In the genomic region with DNA sequence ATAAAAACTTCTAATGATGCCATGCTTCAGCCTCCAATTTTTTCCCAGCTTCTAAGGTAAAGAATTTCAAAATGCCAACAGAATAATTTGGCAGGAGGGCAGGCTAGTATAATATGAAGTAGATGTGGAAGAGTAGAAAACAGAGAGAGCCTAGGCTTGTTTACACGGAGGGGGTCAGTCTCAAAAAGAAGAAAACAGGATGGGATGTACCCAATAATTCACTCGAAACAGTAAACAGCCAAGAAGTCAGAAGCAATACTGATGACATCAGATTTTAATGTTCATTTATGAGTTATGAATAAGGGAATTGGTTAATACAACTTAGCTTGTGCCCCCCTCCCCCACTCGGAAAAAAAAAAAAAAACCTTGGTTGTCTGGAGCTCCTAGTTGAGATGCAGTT, we compare ENCODE assay signal across 9 cellular contexts.
"Had no signal": no experiment of that assay in that cellular context is flagged by ENCODE, and none has a peak within 500 bp of the region (broad histone marks: within the 10 kb centered on the region; RNA-seq: fewer than 3 reads in every experiment).

No MANE protein-coding gene starts in this region.

- DNase-seq: GM23248, GOT3, H7, H9, HCEC 1CT, HFFc6 had no signal

- H3K4me3 ChIP-seq: GM23248, GM23338, HAP-1 had no signal

- H3K9me3 ChIP-seq: HAP-1 had no signal

- ATAC-seq: GM23338, HCT116 had no signal

- H3K27ac ChIP-seq: GM23248 had no signal

- H3K36me3 ChIP-seq: HAP-1 had no signal
